26 cellular contexts compared by ENCODE assay signal in genomic region chr6:111618407-111618806, GRCh38.
"Had no signal": no experiment of that assay in that cellular context is flagged by ENCODE, and none has a peak within 500 bp of the region (broad histone marks: within the 10 kb centered on the region; RNA-seq: fewer than 3 reads in every experiment).

No MANE protein-coding gene starts in this region.

- H3K4me3 ChIP-seq: hepatocyte, left ventricle myocardium inferior, lung, neural progenitor cell, right atrium auricular region, right lobe of liver, smooth muscle cell, testis, thyroid gland, transverse colon, upper lobe of right lung had no signal

- H2AFZ ChIP-seq: hepatocyte, neural progenitor cell, parathyroid adenoma had no signal

- H3K27ac Mint-ChIP-seq: mesothelial cell of epicardium; natural killer cell; stimulated activated naive CD8-positive, alpha-beta T cell treated with anti-CD3 and anti-CD28 coated beads, Interleukin-15, Interleukin-2, amounts not matched to agents 100 ng/mL and 50 ng/mL, for 24 hours had no signal

- DNase-seq: islet precursor cell; left ventricle myocardium inferior; mesendoderm; naive B cell; natural killer cell; nephron progenitor cell; occipital lobe; right lobe of liver; stimulated activated CD4-positive, alpha-beta T cell treated with anti-CD3 and anti-CD28 coated beads, Interleukin-1b, Interleukin-23, amount 100 ng/mL, for 48 hours; stimulated activated CD4-positive, alpha-beta T cell treated with anti-CD3 and anti-CD28 coated beads, Interleukin-4, amount 100 ng/mL, for 1 hour; stimulated activated naive CD4-positive, alpha-beta T cell; substantia nigra; testis; thyroid gland; transverse colon; upper lobe of right lung had no signal

- H3K4me1 Mint-ChIP-seq: naive B cell, natural killer cell had no signal

- H3K4me3 Mint-ChIP-seq: mesothelial cell of epicardium; naive B cell; natural killer cell; nephron progenitor cell; neural progenitor cell; stimulated activated naive CD8-positive, alpha-beta T cell treated with anti-CD3 and anti-CD28 coated beads, Interleukin-15, Interleukin-2, amounts not matched to agents 100 ng/mL and 50 ng/mL, for 24 hours had no signal

- H3K79me2 ChIP-seq: hepatocyte, parathyroid adenoma had no signal

- H3K9ac ChIP-seq: neural progenitor cell, parathyroid adenoma had no signal

- H3K9me3 Mint-ChIP-seq: mesothelial cell of epicardium; naive B cell; natural killer cell; nephron progenitor cell; neural progenitor cell; stimulated activated naive CD8-positive, alpha-beta T cell treated with anti-CD3 and anti-CD28 coated beads, Interleukin-15, Interleukin-2, amounts not matched to agents 100 ng/mL and 50 ng/mL, for 24 hours had no signal

- H3K36me3 Mint-ChIP-seq: mesothelial cell of epicardium, naive B cell, natural killer cell, neural progenitor cell had no signal

- H3K4me1 ChIP-seq: right atrium auricular region, right lobe of liver, testis had no signal

- FAIRE-seq: urothelium cell line had no signal

- H3K27ac ChIP-seq: hepatocyte, left ventricle myocardium inferior, neural progenitor cell, neutrophil, parathyroid adenoma, right atrium auricular region, right lobe of liver, testis, thyroid gland, transverse colon, upper lobe of right lung had no signal

- ATAC-seq: right lobe of liver, upper lobe of right lung had no signal

- H3K27me3 ChIP-seq: hepatocyte, neural progenitor cell, neutrophil, right atrium auricular region, right lobe of liver, testis, thyroid gland, transverse colon, upper lobe of right lung had no signal

- H3K36me3 ChIP-seq: left ventricle myocardium inferior, neural progenitor cell, neutrophil, right atrium auricular region, right lobe of liver, thyroid gland, transverse colon, upper lobe of right lung had no signal

- H3K9me3 ChIP-seq: left ventricle myocardium inferior, neutrophil, right atrium auricular region, right lobe of liver, testis, thyroid gland, transverse colon, upper lobe of right lung had no signal

- H3K4me2 ChIP-seq: hepatocyte, neural progenitor cell, smooth muscle cell had no signal
